ENCODE assay signal across 34 cellular contexts in the genomic region with DNA sequence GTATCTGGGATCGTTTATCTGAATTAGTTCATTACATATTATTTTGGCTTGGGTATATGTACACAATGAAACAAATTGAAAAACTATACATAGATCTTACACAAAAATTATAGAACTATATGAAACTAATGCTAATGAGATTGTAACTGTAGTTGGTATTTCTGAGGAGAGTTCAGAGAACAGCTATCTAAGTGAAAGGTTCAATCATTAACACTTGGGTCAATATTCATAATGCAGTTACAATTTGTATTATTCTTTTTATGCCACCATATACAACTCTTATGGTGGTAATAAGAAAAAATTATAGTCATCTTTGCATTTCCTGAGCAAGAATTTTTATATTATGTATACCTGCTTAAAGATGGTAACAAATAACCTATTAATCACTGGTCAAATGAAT.
"Had no signal": no experiment of that assay in that cellular context is flagged by ENCODE, and none has a peak within 500 bp of the region (broad histone marks: within the 10 kb centered on the region; RNA-seq: fewer than 3 reads in every experiment).

No MANE protein-coding gene starts in this region.

- H3K36me3 ChIP-seq: adrenal gland, ascending aorta, brain microvascular endothelial cell, breast epithelium, cardiac muscle cell had no signal

- H3K4me1 ChIP-seq: adrenal gland, ascending aorta, breast epithelium had no signal

- H3K4me3 ChIP-seq: adrenal gland, ascending aorta, body of pancreas, breast epithelium, cardiac muscle cell had no signal

- H3K27ac ChIP-seq: adrenal gland, ascending aorta, body of pancreas, brain microvascular endothelial cell, breast epithelium, cardiac muscle cell had no signal

- H3K27me3 ChIP-seq: adrenal gland, ascending aorta, body of pancreas, brain microvascular endothelial cell, breast epithelium, cardiac muscle cell had no signal

- FAIRE-seq: astrocyte, bronchial epithelial cell had no signal

- H3K9me3 ChIP-seq: adrenal gland, ascending aorta, body of pancreas, breast epithelium had no signal

- ATAC-seq: activated naive CD4-positive, alpha-beta T cell treated with anti-CD3 and anti-CD28 coated beads, Interleukin-2, amount 50 U/mL, for 72 hours; activated naive CD8-positive, alpha-beta T cell treated with anti-CD3 and anti-CD28 coated beads, Interleukin-2, amount 50 U/mL, for 24 hours; activated T-cell treated with anti-CD3 and anti-CD28 coated beads, Interleukin-2, amount 50 U/mL, for 4 hours; activated T-cell treated with anti-CD3 and anti-CD28 coated beads, Interleukin-2, amount 50 U/mL, for 72 hours; activated T-helper 17 cell treated with anti-CD3 and anti-CD28 coated beads, Interleukin-2, amount 50 U/mL, for 72 hours; body of pancreas had no signal

- DNase-seq: activated effector memory CD4-positive, alpha-beta T cell treated with anti-CD3 and anti-CD28 coated beads, Interleukin-2, amount 50 U/mL, for 16 hours; activated effector memory CD4-positive, alpha-beta T cell treated with Interleukin-2 at 50 U/mL for 16 hours; activated gamma-delta T cell; activated gamma-delta T cell treated with Interleukin-2 at 50 U/mL for 16 hours; activated naive CD4-positive, alpha-beta T cell; activated naive CD4-positive, alpha-beta T cell treated with anti-CD3 and anti-CD28 coated beads for 36 hours; activated naive CD4-positive, alpha-beta T cell treated with anti-CD3 and anti-CD28 coated beads, Interleukin-2, amount 10 ng/mL, durations not matched to agents 7 days and 5 days; activated naive CD4-positive, alpha-beta T cell treated with anti-CD3 and anti-CD28 coated beads, Interleukin-2, amount 50 U/mL, for 16 hours; activated naive CD4-positive, alpha-beta T cell treated with Interleukin-2 at 50 U/mL for 16 hours; activated naive CD8-positive, alpha-beta T cell treated with anti-CD3 and anti-CD28 coated beads for 36 hours; activated naive CD8-positive, alpha-beta T cell treated with anti-CD3 and anti-CD28 coated beads, Interleukin-2, amount 10 ng/mL, durations not matched to agents 7 days and 5 days; activated naive CD8-positive, alpha-beta T cell treated with anti-CD3 and anti-CD28 coated beads, Interleukin-2, amount 50 U/mL, for 24 hours; activated T-cell treated with anti-CD3 and anti-CD28 coated beads, Interleukin-2, amount 50 U/mL, for 1 hour; activated T-cell treated with anti-CD3 and anti-CD28 coated beads, Interleukin-2, amount 50 U/mL, for 24 hours; activated T-cell treated with anti-CD3 and anti-CD28 coated beads, Interleukin-2, amount 50 U/mL, for 4 hours; activated T-cell treated with anti-CD3 and anti-CD28 coated beads, Interleukin-2, amount 50 U/mL, for 48 hours; activated T-cell treated with anti-CD3 and anti-CD28 coated beads, Interleukin-2, amount 50 U/mL, for 72 hours; adrenal gland; amniotic stem cell; amygdala; anterior cingulate cortex; aorta; body of pancreas; brain microvascular endothelial cell; caudate nucleus; central memory CD4-positive, alpha-beta T cell; cerebellar nuclear complex had no signal
